Comparison of ENCODE assay signal across 16 cellular contexts in genomic region chr13:48138270-48138669, GRCh38. TPM values are rescaled to one million over a fixed set of nuclear protein-coding genes. Genes with fewer than 3 reads are reported as not detected.
DNase-seq lines count a peak whose midpoint lies in the region; ATAC-seq and TF ChIP-seq lines count a peak whose summit lies in the region.
"Had no signal": no experiment of that assay in that cellular context is flagged by ENCODE, and none has a peak within 500 bp of the region (broad histone marks: within the 10 kb centered on the region; RNA-seq: fewer than 3 reads in every experiment).

No MANE protein-coding gene starts in this region.

- H3K27ac Mint-ChIP-seq in activated CD4-positive, alpha-beta memory T cell treated with anti-CD3 and anti-CD28 coated beads for 36 hours = no peak overlapping the region
- no peak overlapping the region for H3K27ac Mint-ChIP-seq in activated CD4-positive, alpha-beta memory T cell treated with anti-CD3 and anti-CD28 coated beads, Interleukin-2, amount 10 ng/mL, durations not matched to agents 7 days and 5 days
- no peak overlapping the region for H3K27ac Mint-ChIP-seq in stimulated activated naive CD8-positive, alpha-beta T cell treated with anti-CD3 and anti-CD28 coated beads, Interleukin-15, amount 100 ng/mL, for 72 hours
- H3K27ac Mint-ChIP-seq: HFFc6 had no signal

- no TSS peak for BruUV-seq in PC-9 (replicated peaks; lab: Mats Ljungman, UMichigan)

- H3K36me3 Mint-ChIP-seq in activated CD4-positive, alpha-beta memory T cell treated with anti-CD3 and anti-CD28 coated beads for 36 hours = no peaks in the 10 kb centered on the region
- no peaks in the 10 kb centered on the region for H3K36me3 Mint-ChIP-seq in activated CD4-positive, alpha-beta memory T cell treated with anti-CD3 and anti-CD28 coated beads, Interleukin-2, amount 10 ng/mL, durations not matched to agents 7 days and 5 days (ENCODE audit: low read depth)

- no peak overlapping the region for H3K27ac ChIP-seq in transverse colon
- H3K27ac ChIP-seq in PC-9 = no peak overlapping the region

- H3K27me3 Mint-ChIP-seq in activated CD4-positive, alpha-beta memory T cell treated with anti-CD3 and anti-CD28 coated beads for 36 hours = no peaks in the 10 kb centered on the region
- no peaks in the 10 kb centered on the region for H3K27me3 Mint-ChIP-seq in activated CD4-positive, alpha-beta memory T cell treated with anti-CD3 and anti-CD28 coated beads, Interleukin-2, amount 10 ng/mL, durations not matched to agents 7 days and 5 days
- H3K27me3 Mint-ChIP-seq in stimulated activated naive CD8-positive, alpha-beta T cell treated with anti-CD3 and anti-CD28 coated beads, Interleukin-15, amount 100 ng/mL, for 72 hours = no peaks in the 10 kb centered on the region

- H3K9me3 Mint-ChIP-seq in activated CD4-positive, alpha-beta memory T cell treated with anti-CD3 and anti-CD28 coated beads for 36 hours = no peaks in the 10 kb centered on the region
- peaks cover 3% of the 10 kb centered on the region for H3K9me3 Mint-ChIP-seq in activated CD4-positive, alpha-beta memory T cell treated with anti-CD3 and anti-CD28 coated beads, Interleukin-2, amount 10 ng/mL, durations not matched to agents 7 days and 5 days
- no peaks in the 10 kb centered on the region for H3K9me3 Mint-ChIP-seq in stimulated activated naive CD8-positive, alpha-beta T cell treated with anti-CD3 and anti-CD28 coated beads, Interleukin-15, amount 100 ng/mL, for 72 hours
- H3K9me3 Mint-ChIP-seq: HFFc6 had no signal

- no peak overlapping the region for H2AFZ ChIP-seq in PC-9

- WGBS in transverse colon (ENCODE audit: low coverage in 1 of 2), 2 donors = 78 to 80% methylated on average over 3 to 4 of the region's 4 CpGs

- H3K4me1 Mint-ChIP-seq in activated CD4-positive, alpha-beta memory T cell treated with anti-CD3 and anti-CD28 coated beads for 36 hours (ENCODE audit: low read depth) = peaks cover 10% of the 10 kb centered on the region
- peaks cover 1% of the 10 kb centered on the region for H3K4me1 Mint-ChIP-seq in activated CD4-positive, alpha-beta memory T cell treated with anti-CD3 and anti-CD28 coated beads, Interleukin-2, amount 10 ng/mL, durations not matched to agents 7 days and 5 days
- H3K4me1 Mint-ChIP-seq in stimulated activated naive CD8-positive, alpha-beta T cell treated with anti-CD3 and anti-CD28 coated beads, Interleukin-15, amount 100 ng/mL, for 72 hours = peaks cover 21% of the 10 kb centered on the region

- no peak overlapping the region for H3K4me3 ChIP-seq in transverse colon
- H3K4me3 ChIP-seq in PC-9 = no peak overlapping the region
- H3K4me3 ChIP-seq: MG63 had no signal

- H3K4me3 Mint-ChIP-seq in activated CD4-positive, alpha-beta memory T cell treated with anti-CD3 and anti-CD28 coated beads for 36 hours = no peak overlapping the region
- H3K4me3 Mint-ChIP-seq in activated CD4-positive, alpha-beta memory T cell treated with anti-CD3 and anti-CD28 coated beads, Interleukin-2, amount 10 ng/mL, durations not matched to agents 7 days and 5 days = no peak overlapping the region
- H3K4me3 Mint-ChIP-seq in stimulated activated naive CD8-positive, alpha-beta T cell treated with anti-CD3 and anti-CD28 coated beads, Interleukin-15, amount 100 ng/mL, for 72 hours = no peak overlapping the region
- H3K4me3 Mint-ChIP-seq: HFFc6 had no signal

- ATAC-seq in stimulated activated naive CD8-positive, alpha-beta T cell treated with anti-CD3 and anti-CD28 coated beads, Interleukin-15, amount 100 ng/mL, for 72 hours = peak; percentile 80
- ATAC-seq: PC-3 had no signal

- TF ChIP-seq POLR2A in transverse colon (IDR thresholded peaks at IDR 0.05) = no peak

- intact Hi-C loops in activated CD4-positive, alpha-beta memory T cell treated with anti-CD3 and anti-CD28 coated beads for 36 hours (cut with micrococcal nuclease) = loop anchor here (1.0 to 5.0 kb wide), 3 partner anchors 18 to 82 kb away; no protein-coding TSS in a partner anchor
- intact Hi-C loops in transverse colon (cut with DNase I; ENCODE audit: low total_unique reads) = no loop called here
- intact Hi-C loops in PC-9 (cut with micrococcal nuclease; ENCODE audit: unreplicated experiment) = no loop called here

- TF ChIP-seq EP300 in transverse colon (IDR thresholded peaks at IDR 0.05; ENCODE audit: low read depth) = no peak

- POLR2A ChIA-PET in activated CD4-positive, alpha-beta memory T cell treated with anti-CD3 and anti-CD28 coated beads for 36 hours (lab: Charles Lee) = interaction anchor here (0.7 to 0.8 kb wide), 2 partner anchors 43 to 97 kb away, joined by 3 read pairs; partner anchors contain the start of gene MED4
- POLR2A ChIA-PET in activated CD4-positive, alpha-beta memory T cell treated with anti-CD3 and anti-CD28 coated beads, Interleukin-2, amount 10 ng/mL, durations not matched to agents 7 days and 5 days (lab: Charles Lee) = interaction anchor here (0.6 kb wide), 1 partner anchor 13 kb away, joined by 3 read pairs; no protein-coding TSS in a partner anchor
- POLR2A ChIA-PET in PC-9 (lab: Charles Lee; ENCODE audit: unreplicated experiment) = no interaction called here

- H3K4me1 ChIP-seq in transverse colon (no peaks in the 10 kb centered on the region), PC-9 (replicated peaks; ENCODE audit: insufficient read depth) (no peaks in the 10 kb centered on the region)

- no peaks in the 10 kb centered on the region for H3F3A ChIP-seq in PC-9 (ENCODE audit: insufficient read depth, low read depth)

- CTCF ChIA-PET in activated CD4-positive, alpha-beta memory T cell treated with anti-CD3 and anti-CD28 coated beads for 36 hours (lab: Charles Lee) = interaction anchor here (0.6 to 1.5 kb wide), 2 partner anchors 11 to 442 kb away, joined by 3 to 5 read pairs; no protein-coding TSS in a partner anchor
- CTCF ChIA-PET in activated CD4-positive, alpha-beta memory T cell treated with anti-CD3 and anti-CD28 coated beads, Interleukin-2, amount 10 ng/mL, durations not matched to agents 7 days and 5 days (lab: Charles Lee) = no interaction called here
- CTCF ChIA-PET in PC-9 (lab: Charles Lee) = no interaction called here

- H3K36me3 ChIP-seq in transverse colon = no peaks in the 10 kb centered on the region
- no peaks in the 10 kb centered on the region for H3K36me3 ChIP-seq in PC-9 (ENCODE audit: low read depth)
- H3K36me3 ChIP-seq: MG63 had no signal

- H3K9me2 ChIP-seq in PC-9 (ENCODE audit: insufficient read depth) = no peaks in the 10 kb centered on the region

- peak; percentile 68 for DNase-seq in activated CD4-positive, alpha-beta memory T cell treated with anti-CD3 and anti-CD28 coated beads for 36 hours
- DNase-seq in activated CD4-positive, alpha-beta memory T cell treated with anti-CD3 and anti-CD28 coated beads, Interleukin-2, amount 10 ng/mL, durations not matched to agents 7 days and 5 days = no peak
- peak; percentile 37 to 43 for DNase-seq in stimulated activated CD4-positive, alpha-beta T cell treated with anti-CD3 and anti-CD28 coated beads, Interleukin-15, amount 100 ng/mL, for 48 hours (ENCODE audit: low read depth in 2 of 2)
- DNase-seq in stimulated activated CD4-positive, alpha-beta T cell treated with anti-CD3 and anti-CD28 coated beads, Interleukin-4, amount 100 ng/mL, for 1 hour = no peak
- DNase-seq in stimulated activated CD4-positive, alpha-beta T cell treated with anti-CD3 and anti-CD28 coated beads, Interleukin-2, amount 100 ng/mL, for 24 hours = peak; percentile 27 to 34
- DNase-seq in stimulated activated naive CD8-positive, alpha-beta T cell treated with anti-CD3 and anti-CD28 coated beads, Interleukin-15, amount 100 ng/mL, for 72 hours = peak in 1 of 2 donors; percentile 28
- DNase-seq in transverse colon (no peak), PC-9 (no peak)
- DNase-seq: C1 segment of cervical spinal cord, DMS79 treated with DMSO at 0.1 percent for 48 hours, HFFc6, MG63, NCI-H1092 treated with DMSO at 0.1 percent for 48 hours, NCI-H510A treated with DMSO at 0.1 percent for 48 hours, NCI-H82, PC-3 had no signal

- in situ Hi-C loops in transverse colon (cut with MboI; ENCODE audit: low pct_ligation_motif_present in 1 of 4, low pct_unique_long_range_greater_than_20kb in 1 of 4, low sequenced_read_pairs in 3 of 4) = no loop called here

- H4K20me1 ChIP-seq in PC-9 (ENCODE audit: insufficient read depth) = no peaks in the 10 kb centered on the region; the same call in 1 of the 2 replicates

- no peak overlapping the region for H3K4me2 ChIP-seq in PC-9

- TF ChIP-seq CTCF in transverse colon (IDR thresholded peaks at IDR 0.05) = no peak
- TF ChIP-seq CTCF in PC-9 (conservative IDR thresholded peaks at IDR 0.05) = no peak

- no peaks in the 10 kb centered on the region for H3K9me3 ChIP-seq in transverse colon
- no peaks in the 10 kb centered on the region for H3K9me3 ChIP-seq in PC-9 (ENCODE audit: insufficient read depth, low read depth)
- H3K9me3 ChIP-seq: MG63 had no signal

- H3K79me2 ChIP-seq in PC-9 (ENCODE audit: low read depth) = no peaks in the 10 kb centered on the region

- H3K27me3 ChIP-seq in transverse colon (no peaks in the 10 kb centered on the region), PC-9 (ENCODE audit: insufficient read depth, low read depth) (no peaks in the 10 kb centered on the region)
- H3K27me3 ChIP-seq: MG63 had no signal

RNA-seq across cellular contexts. Expression of gene MED4, which starts 43.4 kb away (rescaled TPM):
- total RNA-seq in activated CD4-positive, alpha-beta memory T cell treated with anti-CD3 and anti-CD28 coated beads for 36 hours = 10 to 100 TPM; 49.3 to 53.0 TPM
- 10 to 100 TPM; 55.2 to 61.1 TPM for total RNA-seq in activated CD4-positive, alpha-beta memory T cell treated with anti-CD3 and anti-CD28 coated beads, Interleukin-2, amount 10 ng/mL, durations not matched to agents 7 days and 5 days
- 10 to 100 TPM; 31.4 to 39.7 (median 37.2) TPM for total RNA-seq in transverse colon
- 26.9 and 38.5 TPM in 2 replicates for total RNA-seq in PC-9 (2021)

Comparison
In these comparisons a context has a peak if more than half of its experiments do, and no peak if none do; other contexts are left out.
1. DNase-seq: peak in activated CD4-positive, alpha-beta memory T cell treated with anti-CD3 and anti-CD28 coated beads for 36 hours (single experiment), stimulated activated CD4-positive, alpha-beta T cell treated with anti-CD3 and anti-CD28 coated beads, Interleukin-15, amount 100 ng/mL, for 48 hours (2 of 2) and stimulated activated CD4-positive, alpha-beta T cell treated with anti-CD3 and anti-CD28 coated beads, Interleukin-2, amount 100 ng/mL, for 24 hours (2 of 2); none in activated CD4-positive, alpha-beta memory T cell treated with anti-CD3 and anti-CD28 coated beads, Interleukin-2, amount 10 ng/mL, durations not matched to agents 7 days and 5 days (single experiment), stimulated activated CD4-positive, alpha-beta T cell treated with anti-CD3 and anti-CD28 coated beads, Interleukin-4, amount 100 ng/mL, for 1 hour (single experiment), transverse colon (single experiment) and PC-9 (0 of 2).